ENCODE assay signal across 22 cellular contexts in genomic region chr12:42770261-42770660, GRCh38.
"Had no signal": no experiment of that assay in that cellular context is flagged by ENCODE, and none has a peak within 500 bp of the region (broad histone marks: within the 10 kb centered on the region; RNA-seq: fewer than 3 reads in every experiment).

No MANE protein-coding gene starts in this region.

- H3K27me3 ChIP-seq: SJCRH30 had no signal

- H3K4me3 ChIP-seq: PC-9, SJCRH30, SK-N-MC had no signal

- H3K4me1 ChIP-seq: SJCRH30 had no signal

- H3K4me2 ChIP-seq: PC-9 had no signal

- ATAC-seq: activated CD8-positive, alpha-beta T cell treated with anti-CD3 and anti-CD28 coated beads for 36 hours had no signal

- H3K27ac ChIP-seq: PC-9, RWPE1, SJCRH30, SK-N-MC had no signal

- DNase-seq: activated CD4-positive, alpha-beta T cell treated with anti-CD3 and anti-CD28 coated beads, Interleukin-2, amount 10 ng/mL, durations not matched to agents 24 days and 14 days; activated CD4-positive, alpha-beta T cell treated with anti-CD3 and anti-CD28 coated beads, Interleukin-2, amount 50 U/mL, for 4 hours; activated CD8-positive, alpha-beta T cell treated with anti-CD3 and anti-CD28 coated beads for 36 hours; activated gamma-delta T cell; activated naive CD4-positive, alpha-beta T cell treated with Interleukin-2 at 50 U/mL for 16 hours; activated naive CD8-positive, alpha-beta T cell treated with anti-CD3 and anti-CD28 coated beads, Interleukin-2, amount 10 ng/mL, durations not matched to agents 7 days and 5 days; activated T-cell treated with anti-CD3 and anti-CD28 coated beads, Interleukin-2, amount 50 U/mL, for 24 hours; caudate nucleus; cerebellar nuclear complex; Karpas-422; KBM-7; NCI-H1105; NCI-H1436 treated with DMSO at 0.1 percent for 48 hours; NCI-H1694 treated with DMSO at 0.1 percent for 48 hours; NCI-H2029; NCI-H345; NCI-H524 treated with DMSO at 0.1 percent for 48 hours; PC-9; SJCRH30; T1000 had no signal

- H3K36me3 ChIP-seq: SJCRH30 had no signal
